ENCODE assay signal across 8 cellular contexts in genomic region chr17:27805520-27806146, GRCh38. TPM values are rescaled to one million over a fixed set of nuclear protein-coding genes. Genes with fewer than 3 reads are reported as not detected.
DNase-seq lines count a peak whose midpoint lies in the region; ATAC-seq and TF ChIP-seq lines count a peak whose summit lies in the region.

No MANE protein-coding gene starts in this region.

- H3K4me1 ChIP-seq in cardiac muscle cell (ENCODE audit: low read depth) (peaks cover 6% of the 10 kb centered on the region), tibial nerve (peaks cover 0 to 13% (median 2%) of the 10 kb centered on the region in 4 donors)

- WGBS in tibial nerve, 2 donors, result 0 to 5% methylated on average over 13 to 14 of the region's 14 CpGs

- no peaks in the 10 kb centered on the region for H3K36me3 Mint-ChIP-seq in activated naive CD8-positive, alpha-beta T cell

- no peaks in the 10 kb centered on the region for H3K27me3 ChIP-seq in cardiac muscle cell
- H3K27me3 ChIP-seq in tibial nerve, result no peaks in the 10 kb centered on the region

- TF ChIP-seq CTCF in cardiac muscle cell (IDR thresholded peaks at IDR 0.05; ENCODE audit: low read depth, low read length) (peak; percentile 86), tibial nerve (IDR thresholded peaks at IDR 0.05) (peak; percentile 76 to 93 (median 88))

- no peak overlapping the region for H3K4me3 ChIP-seq in cardiac muscle cell
- H3K4me3 ChIP-seq in tibial nerve, result peak overlapping the region in 2 of 4 donors; percentile 24 to 37

- TF ChIP-seq EP300 in tibial nerve (IDR thresholded peaks at IDR 0.05), result no peak

- DNase-seq in DMS153 treated with DMSO at 0.1 percent for 48 hours (lab: John Stamatoyannopoulos, UW; ENCODE audit: unreplicated experiment) (peak; percentile 86), GOT3 (lab: John Stamatoyannopoulos, UW) (peak; percentile 20), NAMALWA (ENCODE audit: low spot score) (peak; percentile 90), cardiac muscle cell (ENCODE audit: low read depth in 1 of 2, low spot score in 1 of 2) (peak; percentile 88 to 93), pons (ENCODE audit: low spot score) (peak; percentile 92), tibial nerve (ENCODE audit: low spot score in 2 of 2) (peak; percentile 72 to 92)

- H3K27ac ChIP-seq in cardiac muscle cell, result no peak overlapping the region
- peak overlapping the region in 2 of 4 donors; percentile 27 to 42 for H3K27ac ChIP-seq in tibial nerve

- H3K4me1 Mint-ChIP-seq in activated naive CD8-positive, alpha-beta T cell (ENCODE audit: low read depth), result peaks cover 43% of the 10 kb centered on the region

- no peak for TF ChIP-seq POLR2A in tibial nerve (IDR thresholded peaks at IDR 0.05)

- H3K36me3 ChIP-seq in cardiac muscle cell (no peaks in the 10 kb centered on the region), tibial nerve (no peaks in the 10 kb centered on the region)

- ATAC-seq in SK-N-SH treated with all-trans-retinoic acid at 6 μM for 48 hours, result peak; percentile 99

- H3K4me3 Mint-ChIP-seq in activated naive CD8-positive, alpha-beta T cell, result peak overlapping the region; percentile 80

- no peaks in the 10 kb centered on the region for H3K9me3 Mint-ChIP-seq in activated naive CD8-positive, alpha-beta T cell (ENCODE audit: low read depth)

- no peaks in the 10 kb centered on the region for H3K27me3 Mint-ChIP-seq in activated naive CD8-positive, alpha-beta T cell

- H3K9me3 ChIP-seq in cardiac muscle cell (ENCODE audit: low read depth) (no peaks in the 10 kb centered on the region), tibial nerve (no peaks in the 10 kb centered on the region)

- H3K27ac Mint-ChIP-seq in activated naive CD8-positive, alpha-beta T cell, result peak overlapping the region; percentile 88

TF ChIP-seq in SK-N-SH treated with all-trans-retinoic acid at 6 μM for 48 hours, 23 proteins besides CTCF, POLR2A, EP300 and RAD21:
- no peak for TF ChIP-seq OSR1 (CRISPR knock-in tag; IDR thresholded peaks at IDR 0.05)
- no peak for TF ChIP-seq ZFP30 (CRISPR knock-in tag; IDR thresholded peaks at IDR 0.05)
- no peak for TF ChIP-seq ZNF565 (CRISPR knock-in tag; conservative IDR thresholded peaks at IDR 0.05; ENCODE audit: low read depth)
- TF ChIP-seq, protein P1, sequence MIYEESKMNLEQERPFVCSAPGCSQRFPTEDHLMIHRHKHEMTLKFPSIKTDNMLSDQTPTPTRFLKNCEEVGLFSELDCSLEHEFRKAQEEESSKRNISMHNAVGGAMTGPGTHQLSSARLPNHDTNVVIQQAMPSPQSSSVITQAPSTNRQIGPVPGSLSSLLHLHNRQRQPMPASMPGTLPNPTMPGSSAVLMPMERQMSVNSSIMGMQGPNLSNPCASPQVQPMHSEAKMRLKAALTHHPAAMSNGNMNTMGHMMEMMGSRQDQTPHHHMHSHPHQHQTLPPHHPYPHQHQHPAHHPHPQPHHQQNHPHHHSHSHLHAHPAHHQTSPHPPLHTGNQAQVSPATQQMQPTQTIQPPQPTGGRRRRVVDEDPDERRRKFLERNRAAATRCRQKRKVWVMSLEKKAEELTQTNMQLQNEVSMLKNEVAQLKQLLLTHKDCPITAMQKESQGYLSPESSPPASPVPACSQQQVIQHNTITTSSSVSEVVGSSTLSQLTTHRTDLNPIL (CRISPR knock-in tag; IDR thresholded peaks at IDR 0.05; ENCODE audit: low read depth), result no peak
- TF ChIP-seq RARB (CRISPR knock-in tag; IDR thresholded peaks at IDR 0.05), result no peak
- no peak for TF ChIP-seq ISL1 (CRISPR knock-in tag; IDR thresholded peaks at IDR 0.05)
- TF ChIP-seq ARNTL (CRISPR knock-in tag; IDR thresholded peaks at IDR 0.05; ENCODE audit: borderline replicate concordance, low read depth), result no peak
- no peak for TF ChIP-seq PPARA (CRISPR knock-in tag; IDR thresholded peaks at IDR 0.05; ENCODE audit: borderline replicate concordance)
- no peak for TF ChIP-seq ZFP3 (CRISPR knock-in tag; IDR thresholded peaks at IDR 0.05)

RNA-seq across cellular contexts. Expression of gene NOS2, which starts 5.3 kb away (rescaled TPM):
- total RNA-seq in cardiac muscle cell (0.04 and 0.54 TPM in 2 replicates), tibial nerve (1 to 10 TPM in 1 of 4 donors, under 1 TPM in 3; 0.22 to 2.9 (median 0.72) TPM)
- polyA plus RNA-seq in cardiac muscle cell, result 0.20 TPM in 1 of 2 replicates, not detected in the other

Comparison
In these comparisons a context has a peak if more than half of its experiments do, and no peak if none do; other contexts are left out.
1. DNase-seq: peak in every context shown above with its lines; median percentile 92 in pons; 90 in cardiac muscle cell; 90 in NAMALWA; 86 in DMS153 treated with DMSO at 0.1 percent for 48 hours; 82 in tibial nerve; 20 in GOT3.